8 cellular contexts compared by ENCODE assay signal in the genomic region with DNA sequence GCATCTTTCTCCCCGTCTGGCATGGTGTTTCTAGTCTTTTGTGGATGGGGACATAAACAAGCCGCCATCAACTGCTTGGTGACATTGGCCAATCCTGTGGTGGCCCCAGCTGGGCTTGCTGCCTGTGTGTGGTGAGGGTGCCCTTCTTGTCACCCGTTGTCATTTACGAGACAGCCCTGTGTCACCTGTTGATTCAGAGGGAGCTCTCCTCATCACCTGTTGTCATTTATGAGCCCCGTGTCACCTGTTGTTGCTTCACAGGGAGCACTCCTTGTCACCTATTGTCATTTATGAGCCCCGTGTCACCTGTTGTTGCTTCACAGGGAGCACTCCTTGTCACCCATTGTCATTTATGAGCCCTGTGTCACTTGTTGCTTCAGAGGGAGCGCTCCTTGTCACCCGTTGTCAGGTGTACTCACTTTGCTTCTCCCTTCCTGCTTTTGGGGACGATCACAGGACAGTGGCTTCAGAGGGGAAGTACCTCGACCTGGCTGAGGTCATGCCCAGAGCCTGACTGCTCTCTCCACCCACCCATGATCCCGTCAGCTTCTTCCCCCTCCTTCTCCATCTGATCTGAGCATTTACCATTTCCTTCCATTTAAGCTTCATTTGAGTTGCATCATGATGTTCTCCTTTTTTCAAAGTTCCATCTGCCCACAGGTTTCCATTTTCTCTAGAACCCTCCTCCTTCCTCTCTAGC. TPM values are rescaled to one million over a fixed set of nuclear protein-coding genes. Genes with fewer than 3 reads are reported as not detected.
A peak's percentile ranks its signal among the peaks of the same experiment; 100 is the strongest.
DNase-seq lines count a peak whose midpoint lies in the region; ATAC-seq and TF ChIP-seq lines count a peak whose summit lies in the region.

No MANE protein-coding gene starts in this region.

- H3K27ac ChIP-seq in WERI-Rb-1 = peak overlapping the region; percentile 76

- no peaks in the 10 kb centered on the region; the same call in 1 of the 2 replicates for H3K36me3 ChIP-seq in WERI-Rb-1

- H3K9me3 Mint-ChIP-seq in CD14-positive monocyte (peaks cover 5 to 10% (median 8%) of the 10 kb centered on the region in 7 donors), endothelial cell (ENCODE audit: unreplicated experiment) (no peaks in the 10 kb centered on the region), progenitor cell of endocrine pancreas (ENCODE audit: low read depth) (peaks cover 3% of the 10 kb centered on the region)

- peak overlapping the region; percentile 66 to 86 for H3K4me3 Mint-ChIP-seq in CD14-positive monocyte
- H3K4me3 Mint-ChIP-seq in endothelial cell (ENCODE audit: unreplicated experiment) = peak overlapping the region; percentile 1
- H3K4me3 Mint-ChIP-seq in progenitor cell of endocrine pancreas (ENCODE audit: low read depth) = no peak overlapping the region

- peak; percentile 44 for ATAC-seq in GM21390 (IDR thresholded peaks at IDR 0.05; ENCODE audit: unreplicated experiment)

- DNase-seq in CD14-positive monocyte (ENCODE audit: low spot score) (peak; percentile 94), WERI-Rb-1 (no peak), endothelial cell (ENCODE audit: low spot score) (no peak), cerebellar nuclear complex (lab: John Stamatoyannopoulos, UW) (no peak), progenitor cell of endocrine pancreas (ENCODE audit: low spot score, unreplicated experiment) (no peak)
- no peak for DNase-seq in Jurkat, Clone E6-1 (ENCODE audit: low read depth, low spot score)
- peak; percentile 77 for DNase-seq in stimulated activated CD4-positive, alpha-beta T cell treated with anti-CD3 and anti-CD28 coated beads, Interleukin-1b, Interleukin-23, amount 100 ng/mL, for 48 hours

- peaks cover 28 to 31% of the 10 kb centered on the region in 2 donors for H3K36me3 Mint-ChIP-seq in CD14-positive monocyte
- peaks cover 11% of the 10 kb centered on the region for H3K36me3 Mint-ChIP-seq in endothelial cell (ENCODE audit: low read depth, unreplicated experiment)
- H3K36me3 Mint-ChIP-seq in progenitor cell of endocrine pancreas (ENCODE audit: insufficient read depth) = peaks cover 1% of the 10 kb centered on the region

- peak overlapping the region; percentile 97 to 99 (median 98) for H3K27ac Mint-ChIP-seq in CD14-positive monocyte
- peak overlapping the region; percentile 44 for H3K27ac Mint-ChIP-seq in endothelial cell (ENCODE audit: unreplicated experiment)
- no peak overlapping the region for H3K27ac Mint-ChIP-seq in progenitor cell of endocrine pancreas

- peaks cover 0 to 2% (median 1%) of the 10 kb centered on the region in 3 donors for H3K27me3 Mint-ChIP-seq in CD14-positive monocyte (ENCODE audit: low read depth in 3 of 3)
- H3K27me3 Mint-ChIP-seq in endothelial cell (ENCODE audit: unreplicated experiment) = peaks cover 3% of the 10 kb centered on the region
- H3K27me3 Mint-ChIP-seq in progenitor cell of endocrine pancreas = peaks cover 5% of the 10 kb centered on the region

- peaks cover 66% of the 10 kb centered on the region for H3K4me1 Mint-ChIP-seq in CD14-positive monocyte
- peaks cover 52% of the 10 kb centered on the region for H3K4me1 Mint-ChIP-seq in endothelial cell (ENCODE audit: unreplicated experiment)
- H3K4me1 Mint-ChIP-seq in progenitor cell of endocrine pancreas (ENCODE audit: low read depth) = peaks cover 18% of the 10 kb centered on the region

- TF ChIP-seq CTCF in CD14-positive monocyte (IDR thresholded peaks at IDR 0.05) = no peak
- no peak for TF ChIP-seq CTCF in WERI-Rb-1 (IDR thresholded peaks at IDR 0.05; ENCODE audit: low read depth, low read length)
- no peak for TF ChIP-seq CTCF in endothelial cell (IDR thresholded peaks at IDR 0.05; ENCODE audit: unreplicated experiment)
- TF ChIP-seq CTCF in progenitor cell of endocrine pancreas (IDR thresholded peaks at IDR 0.05; ENCODE audit: unreplicated experiment) = no peak

- H3K27me3 ChIP-seq in WERI-Rb-1 (ENCODE audit: insufficient read depth, low read depth, severe bottlenecking) = no peaks in the 10 kb centered on the region

- H3K9me3 ChIP-seq in WERI-Rb-1 (ENCODE audit: severe bottlenecking) = peaks cover 7% of the 10 kb centered on the region

- intact Hi-C loops in CD14-positive monocyte (cut with micrococcal nuclease) = loop anchor here (1.0 to 5.0 kb wide), 4 partner anchors 27 to 79 kb away; no protein-coding TSS in a partner anchor

- H3K4me3 ChIP-seq in Jurkat, Clone E6-1 (ENCODE audit: low read length) = peak overlapping the region; percentile 40; the same call in 1 of the 2 replicates
- H3K4me3 ChIP-seq in WERI-Rb-1 (ENCODE audit: low read depth, low read length) = no peak overlapping the region

RNA-seq across cellular contexts. Expression of a gene that starts 29.1 kb away (rescaled TPM):
- polyA plus RNA-seq in CD14-positive monocyte = 10 to 100 TPM; 98.0 to 99.5 TPM
- polyA plus RNA-seq in Jurkat, Clone E6-1 (2012; ENCODE audit: insufficient read depth, insufficient read length) = 41.8 TPM
- total RNA-seq in endothelial cell (ENCODE audit: unreplicated experiment) (34.6 TPM), progenitor cell of endocrine pancreas (16.5 and 16.8 TPM in 2 replicates)

Comparison
In these comparisons a context has a peak if more than half of its experiments do, and no peak if none do; other contexts are left out.
1. DNase-seq: peak in CD14-positive monocyte (single experiment) and stimulated activated CD4-positive, alpha-beta T cell treated with anti-CD3 and anti-CD28 coated beads, Interleukin-1b, Interleukin-23, amount 100 ng/mL, for 48 hours (single experiment); none in Jurkat, Clone E6-1 (single experiment), WERI-Rb-1 (single experiment), endothelial cell (single experiment), cerebellar nuclear complex (0 of 2) and progenitor cell of endocrine pancreas (single experiment).